In genomic region chr1:170445096-170445495, GRCh38 we compare ENCODE assay signal across 14 cellular contexts.
DNase-seq lines count a peak whose midpoint lies in the region; ATAC-seq and TF ChIP-seq lines count a peak whose summit lies in the region.
"Had no signal": no experiment of that assay in that cellular context is flagged by ENCODE, and none has a peak within 500 bp of the region (broad histone marks: within the 10 kb centered on the region; RNA-seq: fewer than 3 reads in every experiment).

No MANE protein-coding gene starts in this region.

- no peaks in the 10 kb centered on the region for H3K4me1 Mint-ChIP-seq in activated T-cell treated with anti-CD3 and anti-CD28 coated beads, Interleukin-2, amount 50 U/mL, for 4 hours (ENCODE audit: low read depth)

- no peak for TF ChIP-seq POLR2A in esophagus squamous epithelium (IDR thresholded peaks at IDR 0.05)

- H3K4me3 ChIP-seq in cardiac fibroblast (replicated peaks in 1 of 2; ENCODE audit: low read depth in 2 of 2, low read length in 2 of 2) (no peak overlapping the region), esophagus squamous epithelium (no peak overlapping the region)
- H3K4me3 ChIP-seq: suprapubic skin had no signal

- no peaks in the 10 kb centered on the region for H3K36me3 Mint-ChIP-seq in activated T-cell treated with anti-CD3 and anti-CD28 coated beads, Interleukin-2, amount 50 U/mL, for 4 hours (ENCODE audit: insufficient read depth)
- H3K36me3 Mint-ChIP-seq: activated CD4-positive, alpha-beta memory T cell treated with anti-CD3 and anti-CD28 coated beads for 36 hours had no signal

- no peak overlapping the region for H3K27ac ChIP-seq in esophagus squamous epithelium
- H3K27ac ChIP-seq: suprapubic skin had no signal

- H3K36me3 ChIP-seq in esophagus squamous epithelium, result no peaks in the 10 kb centered on the region
- H3K36me3 ChIP-seq: suprapubic skin had no signal

- no peak for ATAC-seq in activated T-cell treated with anti-CD3 and anti-CD28 coated beads, Interleukin-2, amount 50 U/mL, for 4 hours

- H3K4me1 ChIP-seq in esophagus squamous epithelium, result no peaks in the 10 kb centered on the region

- H3K9me3 Mint-ChIP-seq in activated T-cell treated with anti-CD3 and anti-CD28 coated beads, Interleukin-2, amount 50 U/mL, for 4 hours, result peaks cover 5% of the 10 kb centered on the region

- no peaks in the 10 kb centered on the region for H3K27me3 ChIP-seq in esophagus squamous epithelium
- H3K27me3 ChIP-seq: suprapubic skin had no signal

- DNase-seq in AG09319 (ENCODE audit: extremely low read depth, low read depth) (peak; percentile 54), HS-5 (ENCODE audit: low read depth) (peak; percentile 70), cardiac fibroblast (ENCODE audit: low read depth in 2 of 2) (peak; percentile 78 to 95), kidney tubule cell (ENCODE audit: low spot score) (peak; percentile 6), esophagus squamous epithelium (lab: John Stamatoyannopoulos, UW) (no peak), HuH-7.5 (ENCODE audit: low spot score) (no peak)
- DNase-seq in activated T-cell treated with anti-CD3 and anti-CD28 coated beads, Interleukin-2, amount 50 U/mL, for 4 hours, result no peak
- DNase-seq in activated CD8-positive, alpha-beta memory T cell treated with anti-CD3 and anti-CD28 coated beads for 24 hours, result no peak
- DNase-seq: activated CD4-positive, alpha-beta memory T cell treated with anti-CD3 and anti-CD28 coated beads for 36 hours; NCI-H2029; NCI-H526; stimulated activated CD4-positive, alpha-beta T cell treated with anti-CD3 and anti-CD28 coated beads, Interleukin-2, amount 100 ng/mL, for 48 hours had no signal

- peaks cover 5% of the 10 kb centered on the region for H3K27me3 Mint-ChIP-seq in activated T-cell treated with anti-CD3 and anti-CD28 coated beads, Interleukin-2, amount 50 U/mL, for 4 hours (ENCODE audit: low read depth)

- H3K9me3 ChIP-seq in esophagus squamous epithelium, result no peaks in the 10 kb centered on the region
- H3K9me3 ChIP-seq: suprapubic skin had no signal

- no peak for TF ChIP-seq CTCF in AG09319 (IDR thresholded peaks at IDR 0.05; ENCODE audit: low read depth, low read length)
- TF ChIP-seq CTCF in cardiac fibroblast (IDR thresholded peaks at IDR 0.05; ENCODE audit: low read depth, low read length), result no peak
- no peak for TF ChIP-seq CTCF in esophagus squamous epithelium (IDR thresholded peaks at IDR 0.05)

- H3K4me3 Mint-ChIP-seq in activated T-cell treated with anti-CD3 and anti-CD28 coated beads, Interleukin-2, amount 50 U/mL, for 4 hours, result no peak overlapping the region
- H3K4me3 Mint-ChIP-seq: activated CD4-positive, alpha-beta memory T cell treated with anti-CD3 and anti-CD28 coated beads for 36 hours; neural crest cell had no signal

- intact Hi-C loops in esophagus squamous epithelium (cut with DNase I), result no loop called here

- WGBS in esophagus squamous epithelium, 2 donors, result 34 to 60% methylated on average over 3 of the region's 3 CpGs

Comparison
In these comparisons a context has a peak if more than half of its experiments do, and no peak if none do; other contexts are left out.
1. DNase-seq: peak in AG09319 (single experiment), HS-5 (single experiment), cardiac fibroblast (2 of 2) and kidney tubule cell (single experiment); none in esophagus squamous epithelium (single experiment), HuH-7.5 (single experiment), activated T-cell treated with anti-CD3 and anti-CD28 coated beads, Interleukin-2, amount 50 U/mL, for 4 hours (single experiment) and activated CD8-positive, alpha-beta memory T cell treated with anti-CD3 and anti-CD28 coated beads for 24 hours (single experiment).